7 cellular contexts compared by ENCODE assay signal in genomic region chr20:6007529-6008103, GRCh38. TPM values are rescaled to one million over a fixed set of nuclear protein-coding genes. Genes with fewer than 3 reads are reported as not detected.
DNase-seq lines count a peak whose midpoint lies in the region; ATAC-seq lines count a peak whose summit lies in the region.

No MANE protein-coding gene starts in this region.

- CTCF ChIA-PET in activated CD8-positive, alpha-beta T cell treated with anti-CD3 and anti-CD28 coated beads, Interleukin-2, amount 10 ng/mL, durations not matched to agents 7 days and 5 days (lab: Charles Lee): interaction anchor here (0.8 to 1.4 kb wide), 4 partner anchors 23 to 478 kb away, joined by 3 to 6 read pairs (median 3); no protein-coding TSS in a partner anchor

- H3K36me3 ChIP-seq in iPS-20b (ENCODE audit: insufficient read depth, low read depth, low read length): peaks cover 31% of the 10 kb centered on the region

- H3K4me1 Mint-ChIP-seq in activated CD8-positive, alpha-beta T cell treated with anti-CD3 and anti-CD28 coated beads, Interleukin-2, amount 10 ng/mL, durations not matched to agents 7 days and 5 days (ENCODE audit: low read depth): peaks cover 24% of the 10 kb centered on the region
- peaks cover 38% of the 10 kb centered on the region for H3K4me1 Mint-ChIP-seq in stimulated activated naive CD8-positive, alpha-beta T cell treated with anti-CD3 and anti-CD28 coated beads, Interleukin-15, amount 100 ng/mL, for 72 hours

- H3K9ac ChIP-seq in iPS-20b (ENCODE audit: low read depth, low read length): peak overlapping the region; percentile 85; the same call in 1 of the 2 replicates

- H3K9me3 Mint-ChIP-seq in activated CD8-positive, alpha-beta T cell treated with anti-CD3 and anti-CD28 coated beads, Interleukin-2, amount 10 ng/mL, durations not matched to agents 7 days and 5 days (ENCODE audit: insufficient read depth): no peaks in the 10 kb centered on the region
- H3K9me3 Mint-ChIP-seq in stimulated activated naive CD8-positive, alpha-beta T cell treated with anti-CD3 and anti-CD28 coated beads, Interleukin-15, amount 100 ng/mL, for 72 hours: no peaks in the 10 kb centered on the region

- no peaks in the 10 kb centered on the region for H3K27me3 ChIP-seq in iPS-20b (ENCODE audit: insufficient read depth, low read length)

- peak overlapping the region; percentile 96 for H3K4me3 Mint-ChIP-seq in activated CD8-positive, alpha-beta T cell treated with anti-CD3 and anti-CD28 coated beads, Interleukin-2, amount 10 ng/mL, durations not matched to agents 7 days and 5 days
- H3K4me3 Mint-ChIP-seq in stimulated activated naive CD8-positive, alpha-beta T cell treated with anti-CD3 and anti-CD28 coated beads, Interleukin-15, amount 100 ng/mL, for 72 hours: peak overlapping the region; percentile 68 to 95

- ATAC-seq in activated CD8-positive, alpha-beta T cell treated with anti-CD3 and anti-CD28 coated beads, Interleukin-2, amount 10 ng/mL, durations not matched to agents 7 days and 5 days: no peak
- no peak for ATAC-seq in stimulated activated naive CD8-positive, alpha-beta T cell treated with anti-CD3 and anti-CD28 coated beads, Interleukin-15, amount 100 ng/mL, for 72 hours
- ATAC-seq in HG02981 (IDR thresholded peaks at IDR 0.05; ENCODE audit: unreplicated experiment): no peak

- POLR2A ChIA-PET in activated CD8-positive, alpha-beta T cell treated with anti-CD3 and anti-CD28 coated beads, Interleukin-2, amount 10 ng/mL, durations not matched to agents 7 days and 5 days (lab: Charles Lee): interaction anchor here (1.0 kb wide), 1 partner anchor 11 kb away, joined by 3 read pairs; no protein-coding TSS in a partner anchor

- peak overlapping the region; percentile 96 for H3K4me3 ChIP-seq in iPS-20b (ENCODE audit: low read length)

- H3K4me1 ChIP-seq in iPS-20b (ENCODE audit: insufficient read depth, low read length): peaks cover 6% of the 10 kb centered on the region; the same call in 1 of the 2 replicates

- peaks cover 30% of the 10 kb centered on the region for H3K36me3 Mint-ChIP-seq in activated CD8-positive, alpha-beta T cell treated with anti-CD3 and anti-CD28 coated beads, Interleukin-2, amount 10 ng/mL, durations not matched to agents 7 days and 5 days (ENCODE audit: low read depth)

- no peaks in the 10 kb centered on the region for H3K27me3 Mint-ChIP-seq in activated CD8-positive, alpha-beta T cell treated with anti-CD3 and anti-CD28 coated beads, Interleukin-2, amount 10 ng/mL, durations not matched to agents 7 days and 5 days (ENCODE audit: low read depth)
- no peaks in the 10 kb centered on the region for H3K27me3 Mint-ChIP-seq in stimulated activated naive CD8-positive, alpha-beta T cell treated with anti-CD3 and anti-CD28 coated beads, Interleukin-15, amount 100 ng/mL, for 72 hours

- H3K27ac ChIP-seq in iPS-20b (ENCODE audit: low read length): no peak overlapping the region

- DNase-seq in HT-29 (ENCODE audit: low spot score) (peak; percentile 34), occipital lobe (lab: John Stamatoyannopoulos, UW) (no peak)
- DNase-seq in activated CD8-positive, alpha-beta T cell treated with anti-CD3 and anti-CD28 coated beads, Interleukin-2, amount 10 ng/mL, durations not matched to agents 7 days and 5 days: no peak
- DNase-seq in stimulated activated naive CD8-positive, alpha-beta T cell treated with anti-CD3 and anti-CD28 coated beads, Interleukin-15, amount 100 ng/mL, for 72 hours: no peak
- no peak for DNase-seq in effector CD4-positive, alpha-beta T cell

- peak overlapping the region; percentile 3 for H3K27ac Mint-ChIP-seq in activated CD8-positive, alpha-beta T cell treated with anti-CD3 and anti-CD28 coated beads, Interleukin-2, amount 10 ng/mL, durations not matched to agents 7 days and 5 days
- peak overlapping the region in 1 of 2 donors; percentile 29 for H3K27ac Mint-ChIP-seq in stimulated activated naive CD8-positive, alpha-beta T cell treated with anti-CD3 and anti-CD28 coated beads, Interleukin-15, amount 100 ng/mL, for 72 hours

- no peaks in the 10 kb centered on the region for H3K9me3 ChIP-seq in iPS-20b (ENCODE audit: insufficient read depth, low read depth, low read length)

RNA-seq across cellular contexts. Expression of gene CRLS1, which starts 1.7 kb away (rescaled TPM):
- total RNA-seq in HT-29 (2014; rRNA removed; shearing (Covaris generic)): 39.5 and 48.0 TPM in 2 replicates
- total RNA-seq in activated CD8-positive, alpha-beta T cell treated with anti-CD3 and anti-CD28 coated beads, Interleukin-2, amount 10 ng/mL, durations not matched to agents 7 days and 5 days: 10 to 100 TPM; 33.0 to 35.6 TPM
- 49.4 TPM for total RNA-seq in occipital lobe

RNA-seq across cellular contexts. Expression of gene LRRN4, which starts 46.2 kb away (rescaled TPM):
- total RNA-seq in HT-29 (2014; rRNA removed; shearing (Covaris generic)): 1.3 and 1.7 TPM in 2 replicates
- not detected for total RNA-seq in activated CD8-positive, alpha-beta T cell treated with anti-CD3 and anti-CD28 coated beads, Interleukin-2, amount 10 ng/mL, durations not matched to agents 7 days and 5 days
- not detected for total RNA-seq in occipital lobe

RNA-seq across cellular contexts. Expression of gene MCM8, which starts 57.2 kb away (rescaled TPM):
- total RNA-seq in HT-29 (2014; rRNA removed; shearing (Covaris generic)): 11.6 and 14.0 TPM in 2 replicates
- total RNA-seq in activated CD8-positive, alpha-beta T cell treated with anti-CD3 and anti-CD28 coated beads, Interleukin-2, amount 10 ng/mL, durations not matched to agents 7 days and 5 days: 10 to 100 TPM; 38.8 to 38.9 TPM
- 4.5 TPM for total RNA-seq in occipital lobe

RNA-seq across cellular contexts. Expression of gene TRMT6, which starts 57.3 kb away (rescaled TPM):
- 15.5 and 17.8 TPM in 2 replicates for total RNA-seq in HT-29 (2014; rRNA removed; shearing (Covaris generic))
- 10 to 100 TPM; 15.9 to 16.1 TPM for total RNA-seq in activated CD8-positive, alpha-beta T cell treated with anti-CD3 and anti-CD28 coated beads, Interleukin-2, amount 10 ng/mL, durations not matched to agents 7 days and 5 days
- total RNA-seq in occipital lobe: 5.8 TPM
